Comparison of ENCODE assay signal across 2 cellular contexts in the genomic region with DNA sequence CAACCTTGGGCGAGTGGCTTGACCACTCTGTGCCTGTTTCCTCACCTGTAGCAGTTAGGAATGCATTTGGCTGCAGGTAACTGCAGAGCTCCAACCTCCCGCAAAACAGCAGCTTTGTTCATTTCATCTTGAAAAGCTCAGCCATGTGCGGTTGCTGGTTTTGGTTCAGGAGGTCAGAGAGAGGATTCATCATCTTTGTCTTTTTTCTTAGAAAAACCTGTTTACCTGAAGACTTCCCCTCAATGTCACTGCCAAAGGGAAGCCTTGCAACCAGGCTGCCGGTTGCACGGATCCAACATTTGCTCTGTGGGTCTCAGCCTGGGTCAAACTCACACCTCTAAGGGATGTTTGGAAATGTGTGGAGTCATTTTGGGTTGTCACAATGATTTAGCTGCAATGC.
A peak's percentile ranks its signal among the peaks of the same experiment; 100 is the strongest.
TF ChIP-seq lines count a peak whose summit lies in the region.

No MANE protein-coding gene starts in this region.

TF ChIP-seq in WTC11, 78 proteins besides CTCF, POLR2A, EP300 and RAD21:
- TF ChIP-seq GTF2I (CRISPR knock-in tag; conservative IDR thresholded peaks at IDR 0.05) (no peak), MXD4 (CRISPR knock-in tag; IDR thresholded peaks at IDR 0.05; ENCODE audit: borderline replicate concordance) (no peak), EMX1 (CRISPR knock-in tag; IDR thresholded peaks at IDR 0.05) (no peak), GRHL2 (CRISPR knock-in tag; IDR thresholded peaks at IDR 0.05; ENCODE audit: insufficient replicate concordance, severe bottlenecking) (no peak), KAT7 (CRISPR knock-in tag; IDR thresholded peaks at IDR 0.05; ENCODE audit: borderline replicate concordance) (no peak), TEAD4 (CRISPR knock-in tag; IDR thresholded peaks at IDR 0.05) (no peak), TEAD1 (CRISPR knock-in tag; IDR thresholded peaks at IDR 0.05) (no peak), ZBTB21 (CRISPR knock-in tag; IDR thresholded peaks at IDR 0.05; ENCODE audit: borderline replicate concordance) (no peak), OVOL2 (CRISPR knock-in tag; IDR thresholded peaks at IDR 0.05; ENCODE audit: borderline replicate concordance) (no peak)
- TF ChIP-seq, protein P1, sequence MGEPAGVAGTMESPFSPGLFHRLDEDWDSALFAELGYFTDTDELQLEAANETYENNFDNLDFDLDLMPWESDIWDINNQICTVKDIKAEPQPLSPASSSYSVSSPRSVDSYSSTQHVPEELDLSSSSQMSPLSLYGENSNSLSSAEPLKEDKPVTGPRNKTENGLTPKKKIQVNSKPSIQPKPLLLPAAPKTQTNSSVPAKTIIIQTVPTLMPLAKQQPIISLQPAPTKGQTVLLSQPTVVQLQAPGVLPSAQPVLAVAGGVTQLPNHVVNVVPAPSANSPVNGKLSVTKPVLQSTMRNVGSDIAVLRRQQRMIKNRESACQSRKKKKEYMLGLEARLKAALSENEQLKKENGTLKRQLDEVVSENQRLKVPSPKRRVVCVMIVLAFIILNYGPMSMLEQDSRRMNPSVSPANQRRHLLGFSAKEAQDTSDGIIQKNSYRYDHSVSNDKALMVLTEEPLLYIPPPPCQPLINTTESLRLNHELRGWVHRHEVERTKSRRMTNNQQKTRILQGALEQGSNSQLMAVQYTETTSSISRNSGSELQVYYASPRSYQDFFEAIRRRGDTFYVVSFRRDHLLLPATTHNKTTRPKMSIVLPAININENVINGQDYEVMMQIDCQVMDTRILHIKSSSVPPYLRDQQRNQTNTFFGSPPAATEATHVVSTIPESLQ (CRISPR knock-in tag; IDR thresholded peaks at IDR 0.05) = no peak

TF ChIP-seq in K562, 482 proteins besides CTCF, POLR2A, EP300 and RAD21:
- TF ChIP-seq HDAC6 (IDR thresholded peaks at IDR 0.05; ENCODE audit: low read depth, low read length) = no peak
- TF ChIP-seq NFIX (CRISPR knock-in tag; IDR thresholded peaks at IDR 0.05; ENCODE audit: low read depth) = no peak
- TF ChIP-seq MED1 (CRISPR knock-in tag; IDR thresholded peaks at IDR 0.05; ENCODE audit: borderline replicate concordance) = no peak
- no peak for TF ChIP-seq TSC22D4 (tag; IDR thresholded peaks at IDR 0.05)
- no peak for TF ChIP-seq JUN (IDR thresholded peaks at IDR 0.05; ENCODE audit: borderline replicate concordance, low read depth, low read length)
- TF ChIP-seq JUN (CRISPR knock-in tag; IDR thresholded peaks at IDR 0.05; ENCODE audit: borderline replicate concordance) = no peak
- peak; percentile 31 for TF ChIP-seq MEIS2 (IDR thresholded peaks at IDR 0.05; ENCODE audit: partially characterized antibody)
- no peak for TF ChIP-seq PHB (CRISPR knock-in tag; IDR thresholded peaks at IDR 0.05)
- TF ChIP-seq, protein P2, sequence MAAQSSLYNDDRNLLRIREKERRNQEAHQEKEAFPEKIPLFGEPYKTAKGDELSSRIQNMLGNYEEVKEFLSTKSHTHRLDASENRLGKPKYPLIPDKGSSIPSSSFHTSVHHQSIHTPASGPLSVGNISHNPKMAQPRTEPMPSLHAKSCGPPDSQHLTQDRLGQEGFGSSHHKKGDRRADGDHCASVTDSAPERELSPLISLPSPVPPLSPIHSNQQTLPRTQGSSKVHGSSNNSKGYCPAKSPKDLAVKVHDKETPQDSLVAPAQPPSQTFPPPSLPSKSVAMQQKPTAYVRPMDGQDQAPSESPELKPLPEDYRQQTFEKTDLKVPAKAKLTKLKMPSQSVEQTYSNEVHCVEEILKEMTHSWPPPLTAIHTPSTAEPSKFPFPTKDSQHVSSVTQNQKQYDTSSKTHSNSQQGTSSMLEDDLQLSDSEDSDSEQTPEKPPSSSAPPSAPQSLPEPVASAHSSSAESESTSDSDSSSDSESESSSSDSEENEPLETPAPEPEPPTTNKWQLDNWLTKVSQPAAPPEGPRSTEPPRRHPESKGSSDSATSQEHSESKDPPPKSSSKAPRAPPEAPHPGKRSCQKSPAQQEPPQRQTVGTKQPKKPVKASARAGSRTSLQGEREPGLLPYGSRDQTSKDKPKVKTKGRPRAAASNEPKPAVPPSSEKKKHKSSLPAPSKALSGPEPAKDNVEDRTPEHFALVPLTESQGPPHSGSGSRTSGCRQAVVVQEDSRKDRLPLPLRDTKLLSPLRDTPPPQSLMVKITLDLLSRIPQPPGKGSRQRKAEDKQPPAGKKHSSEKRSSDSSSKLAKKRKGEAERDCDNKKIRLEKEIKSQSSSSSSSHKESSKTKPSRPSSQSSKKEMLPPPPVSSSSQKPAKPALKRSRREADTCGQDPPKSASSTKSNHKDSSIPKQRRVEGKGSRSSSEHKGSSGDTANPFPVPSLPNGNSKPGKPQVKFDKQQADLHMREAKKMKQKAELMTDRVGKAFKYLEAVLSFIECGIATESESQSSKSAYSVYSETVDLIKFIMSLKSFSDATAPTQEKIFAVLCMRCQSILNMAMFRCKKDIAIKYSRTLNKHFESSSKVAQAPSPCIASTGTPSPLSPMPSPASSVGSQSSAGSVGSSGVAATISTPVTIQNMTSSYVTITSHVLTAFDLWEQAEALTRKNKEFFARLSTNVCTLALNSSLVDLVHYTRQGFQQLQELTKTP (IDR thresholded peaks at IDR 0.05; ENCODE audit: low read depth in 1 of 2, partially characterized antibody in 2 of 2) = no peak
TF ChIP-seq in K562: peak in this region for 1.
